14 cellular contexts compared by ENCODE assay signal in genomic region chr12:94994312-94994711, GRCh38. TPM values are rescaled to one million over a fixed set of nuclear protein-coding genes. Genes with fewer than 3 reads are reported as not detected.
DNase-seq lines count a peak whose midpoint lies in the region; ATAC-seq, FAIRE-seq and TF ChIP-seq lines count a peak whose summit lies in the region.
"Had no signal": no experiment of that assay in that cellular context is flagged by ENCODE, and none has a peak within 500 bp of the region (broad histone marks: within the 10 kb centered on the region; RNA-seq: fewer than 3 reads in every experiment).

No MANE protein-coding gene starts in this region.

- BruUV-seq in K562 (replicated peaks; lab: Mats Ljungman, UMichigan) = no TSS peak

- no peaks in the 10 kb centered on the region for H3K4me1 ChIP-seq in K562 (replicated peaks in 1 of 2; ENCODE audit: control insufficient read depth in 2 of 2, insufficient read depth in 2 of 2, low read length in 2 of 2)
- no peaks in the 10 kb centered on the region for H3K4me1 ChIP-seq in gastroesophageal sphincter

- POLR2A ChIA-PET in BJ (lab: Charles Lee) = no interaction called here
- POLR2A ChIA-PET in K562 (lab: Yijun Ruan, JAX) = no interaction called here

- no peak for TF ChIP-seq RAD21 in K562 (CRISPR knock-in tag; conservative IDR thresholded peaks at IDR 0.05 in 1 of 2, IDR thresholded peaks at IDR 0.05 in 1 of 2)

- H3K9me3 ChIP-seq in K562 (replicated peaks; ENCODE audit: control insufficient read depth, insufficient read depth, low read depth, low read length) (no peaks in the 10 kb centered on the region), gastroesophageal sphincter (no peaks in the 10 kb centered on the region)
- H3K9me3 ChIP-seq: upper lobe of left lung had no signal

- TF ChIP-seq POLR2A in K562 (conservative IDR thresholded peaks at IDR 0.05) = no peak
- TF ChIP-seq POLR2A in gastroesophageal sphincter (IDR thresholded peaks at IDR 0.05) = no peak

- peaks cover 2% of the 10 kb centered on the region; the same call in 1 of the 2 replicates for H3K36me3 ChIP-seq in BJ (ENCODE audit: control insufficient read depth, insufficient read depth, low read length)
- peaks cover 46% of the 10 kb centered on the region; the same call in 2 of the 3 replicates for H3K36me3 ChIP-seq in K562 (ENCODE audit: control insufficient read depth, insufficient read depth, low read length)
- H3K36me3 ChIP-seq in kidney epithelial cell (ENCODE audit: control insufficient read depth, insufficient read depth, low read length) = no peaks in the 10 kb centered on the region
- peaks cover 0 to 56% of the 10 kb centered on the region in 2 donors for H3K36me3 ChIP-seq in gastroesophageal sphincter

- peak; percentile 23 for DNase-seq in BJ (ENCODE audit: low read depth)
- DNase-seq in LHCN-M2 (ENCODE audit: low read depth) = peak; percentile 59
- peak in 1 of 4 experiments; percentile 19 for DNase-seq in K562 (ENCODE audit: extremely low read depth in 1 of 4, low spot score in 3 of 4)
- DNase-seq in kidney epithelial cell (ENCODE audit: low read depth) = peak; percentile 38
- DNase-seq in NK-92 (lab: John Stamatoyannopoulos, UW; ENCODE audit: unreplicated experiment) = no peak
- DNase-seq: activated CD4-positive, alpha-beta T cell treated with anti-CD3 and anti-CD28 coated beads, Interleukin-2, amount 50 U/mL, for 4 hours; activated naive CD4-positive, alpha-beta T cell; CD4-positive, alpha-beta T cell; NCI-H1092 treated with DMSO at 0.1 percent for 48 hours; NCI-H526 treated with DMSO at 0.1 percent for 48 hours; upper lobe of left lung had no signal

- no peak overlapping the region for H2AFZ ChIP-seq in K562 (ENCODE audit: low read depth, low read length)

- intact Hi-C loops in K562 (cut with micrococcal nuclease) = no loop called here

- H3K27me3 ChIP-seq in BJ (ENCODE audit: control insufficient read depth, insufficient read depth, low read length) (no peaks in the 10 kb centered on the region), K562 (ENCODE audit: control insufficient read depth in 2 of 2, insufficient read depth in 2 of 2, low read length in 2 of 2) (no peaks in the 10 kb centered on the region), kidney epithelial cell (ENCODE audit: control insufficient read depth, insufficient read depth, low read length) (no peaks in the 10 kb centered on the region), gastroesophageal sphincter (no peaks in the 10 kb centered on the region)
- H3K27me3 ChIP-seq: upper lobe of left lung had no signal

- in situ Hi-C loops in K562 (cut with MboI) = no loop called here

- no peak overlapping the region; a peak in 1 of 4 replicates for H3K9ac ChIP-seq in K562 (ENCODE audit: insufficient read depth in 1 of 2, low read depth in 2 of 2, low read length in 2 of 2)

- no peak overlapping the region for H3K4me2 ChIP-seq in K562 (ENCODE audit: insufficient read depth, low read length)

- H3K27ac ChIP-seq in K562 (ENCODE audit: extremely low read depth, low read depth, low read length) (no peak overlapping the region), gastroesophageal sphincter (no peak overlapping the region)
- H3K27ac ChIP-seq: upper lobe of left lung had no signal

- WGBS in K562 (ENCODE audit: insufficient coverage, low coverage, missing lambda C conversion rate) = 57% methylated on average over 2 of the region's 2 CpGs
- 52 to 61% methylated on average over 2 of the region's 2 CpGs for WGBS in gastroesophageal sphincter (ENCODE audit: low coverage in 1 of 2), 2 donors

- H4K20me1 ChIP-seq in K562 (replicated peaks; ENCODE audit: control insufficient read depth, insufficient read depth, low read length) = peaks cover 5% of the 10 kb centered on the region; the same call in 1 of the 2 replicates

- FAIRE-seq in K562 (lab: Jason Lieb, UNC) = no peak

- peak; percentile 44; the same call in 2 of the 3 replicates for ATAC-seq in K562
- no peak for ATAC-seq in GM19395 (IDR thresholded peaks at IDR 0.05; ENCODE audit: unreplicated experiment)
- no peak for ATAC-seq in GM21529 (IDR thresholded peaks at IDR 0.05; ENCODE audit: unreplicated experiment)
- ATAC-seq in gastroesophageal sphincter = no peak

- peaks cover 27% of the 10 kb centered on the region for H3K79me2 ChIP-seq in K562 (ENCODE audit: control insufficient read depth, insufficient read depth, low read length)

- TF ChIP-seq EP300 in K562 (IDR thresholded peaks at IDR 0.05; ENCODE audit: low read length) = no peak
- TF ChIP-seq EP300 in gastroesophageal sphincter (IDR thresholded peaks at IDR 0.05) = no peak

- H3K4me3 ChIP-seq in BJ (ENCODE audit: low read depth, low read length) = no peak overlapping the region
- no peak overlapping the region for H3K4me3 ChIP-seq in K562
- no peak overlapping the region for H3K4me3 ChIP-seq in kidney epithelial cell (ENCODE audit: low read depth, low read length)
- H3K4me3 ChIP-seq in gastroesophageal sphincter = no peak overlapping the region
- H3K4me3 ChIP-seq: upper lobe of left lung had no signal

- TF ChIP-seq CTCF in BJ (IDR thresholded peaks at IDR 0.05; ENCODE audit: insufficient read depth, low read depth, low read length) (peak; percentile 7; the same call in 1 of the 2 replicates), K562 (IDR thresholded peaks at IDR 0.05 in 2 of 3, conservative IDR thresholded peaks at IDR 0.05 in 1 of 3; ENCODE audit: insufficient read depth in 2 of 3, low read depth in 1 of 3, low read length in 3 of 3) (no peak), kidney epithelial cell (IDR thresholded peaks at IDR 0.05; ENCODE audit: insufficient read depth, low read length, poor library complexity, severe bottlenecking) (peak; percentile 6), gastroesophageal sphincter (IDR thresholded peaks at IDR 0.05) (no peak)

- CTCF ChIA-PET in BJ (lab: Yijun Ruan, JAX) = interaction anchor here (1.3 to 1.4 kb wide), 2 partner anchors 9 to 12 kb away, joined by 3 read pairs; partner anchors contain the start of gene NDUFA12
- CTCF ChIA-PET in K562 (lab: Yijun Ruan, JAX; ENCODE audit: low intra/inter-chr PET ratio) = no interaction called here

- H3K9me1 ChIP-seq in K562 (ENCODE audit: control insufficient read depth, insufficient read depth, low read length) = no peaks in the 10 kb centered on the region

TF ChIP-seq in K562, 482 proteins besides CTCF, POLR2A, EP300 and RAD21:
- peak; percentile 33; the same call in 1 of the 2 replicates for TF ChIP-seq FOSL1 (tag; conservative IDR thresholded peaks at IDR 0.05)
- TF ChIP-seq HMGN3 (IDR thresholded peaks at IDR 0.05; ENCODE audit: borderline replicate concordance, extremely low read depth, insufficient read length, low read depth, low read length) = no peak
- no peak for TF ChIP-seq ZFP1 (CRISPR knock-in tag; IDR thresholded peaks at IDR 0.05)
- TF ChIP-seq, protein P1, sequence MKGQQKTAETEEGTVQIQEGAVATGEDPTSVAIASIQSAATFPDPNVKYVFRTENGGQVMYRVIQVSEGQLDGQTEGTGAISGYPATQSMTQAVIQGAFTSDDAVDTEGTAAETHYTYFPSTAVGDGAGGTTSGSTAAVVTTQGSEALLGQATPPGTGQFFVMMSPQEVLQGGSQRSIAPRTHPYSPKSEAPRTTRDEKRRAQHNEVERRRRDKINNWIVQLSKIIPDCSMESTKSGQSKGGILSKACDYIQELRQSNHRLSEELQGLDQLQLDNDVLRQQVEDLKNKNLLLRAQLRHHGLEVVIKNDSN (CRISPR knock-in tag; IDR thresholded peaks at IDR 0.05) = no peak
- no peak for TF ChIP-seq MED1 (CRISPR knock-in tag; IDR thresholded peaks at IDR 0.05; ENCODE audit: borderline replicate concordance)
- no peak for TF ChIP-seq TRIM28 (IDR thresholded peaks at IDR 0.05)
- TF ChIP-seq SAFB2 (IDR thresholded peaks at IDR 0.05; ENCODE audit: borderline replicate concordance, low read depth, low read length, severe bottlenecking) = no peak
TF ChIP-seq in K562: peak in this region for 1.

RNA-seq across cellular contexts. Expression of gene NDUFA12, which starts 9.2 kb away (rescaled TPM):
- polyA plus RNA-seq in BJ (2011; rRNA removed) = 52.7 and 134 TPM in 2 replicates
- polyA minus RNA-seq in BJ (2011; rRNA and poly(A)+ RNA removed) = 27.7 and 34.5 TPM in 2 replicates
- 226 and 234 TPM in 2 replicates for total RNA-seq in LHCN-M2 (2014; rRNA removed)
- polyA plus RNA-seq in LHCN-M2 (2012) = 218 TPM
- total RNA-seq in K562 (2011; cell fraction: chromatin; rRNA removed; ENCODE audit: low replicate concordance) = 13.4 and 22.9 TPM in 2 replicates
- 17.5 and 20.2 TPM in 2 replicates for total RNA-seq in K562 (2011; cell fraction: nucleolus; rRNA removed)
- 25.4 and 30.2 TPM in 2 replicates for total RNA-seq in K562 (2011; cell fraction: nucleoplasm; rRNA removed)
- total RNA-seq in K562 (2014; rRNA removed) = 115 and 178 TPM in 2 replicates
- total RNA-seq in K562 (2014; rRNA removed; fragmentation: Illumina TruSeq; extraction: Trizol) = 257 and 267 TPM in 2 replicates
- total RNA-seq in K562 (2015; rRNA removed; fragmentation: Illumina TruSeq; extraction: Trizol) = 264 and 283 TPM in 2 replicates
- 149 and 163 TPM in 2 replicates for total RNA-seq in K562 (2021)
- 205 and 298 TPM in 2 replicates for polyA plus RNA-seq in K562 (2011; rRNA removed)
- 158 and 263 TPM in 2 replicates for polyA plus RNA-seq in K562 (2011; cell fraction: cytosol; rRNA removed)
- 54.9 and 90.7 TPM in 2 replicates for polyA plus RNA-seq in K562 (2011; cell fraction: nucleus; rRNA removed)
- polyA plus RNA-seq in K562 (2012) = 149 and 336 TPM in 2 replicates
- 344 and 367 TPM in 2 replicates for polyA plus RNA-seq in K562 (2014; fragmentation: Illumina TruSeq; extraction: Trizol)
- 100 to 1,000 TPM; 862 to 986 TPM for polyA plus RNA-seq in K562 (2014; fragmentation: Nextera tagmentation; extraction: Ambion mirVana)
- 200 and 224 TPM in 2 replicates for polyA plus RNA-seq in K562 (2014; rRNA removed)
- 168 and 184 TPM in 2 replicates for polyA minus RNA-seq in K562 (2011; rRNA and poly(A)+ RNA removed)
- polyA minus RNA-seq in K562 (2011; cell fraction: cytosol; rRNA and poly(A)+ RNA removed) = 69.4 and 75.6 TPM in 2 replicates
- 13.5 and 28.2 TPM in 2 replicates for polyA minus RNA-seq in K562 (2011; cell fraction: nucleus; rRNA and poly(A)+ RNA removed)
- 83.2 and 123 TPM in 2 replicates for total RNA-seq in kidney epithelial cell
- total RNA-seq in gastroesophageal sphincter = 100 to 1,000 TPM; 113 to 135 (median 122) TPM

Comparison
In these comparisons a context has a peak if more than half of its experiments do, and no peak if none do; other contexts are left out.
1. CTCF ChIP-seq: peak in BJ (single experiment) and kidney epithelial cell (single experiment); none in K562 (0 of 3) and gastroesophageal sphincter (0 of 4).